8 cellular contexts compared by ENCODE assay signal in genomic region chr5:34929150-34929719, GRCh38. TPM values are rescaled to one million over a fixed set of nuclear protein-coding genes. Genes with fewer than 3 reads are reported as not detected.
DNase-seq lines count a peak whose midpoint lies in the region; ATAC-seq and TF ChIP-seq lines count a peak whose summit lies in the region.

DNAJC21 (plus strand) TSS chr5:34929559; CDS start chr5:34929820, 261 bp downstream.

- H2AFZ ChIP-seq in OCI-LY1 (ENCODE audit: low read length), result no peak within 1 kb of the TSS

- no peaks in the 10 kb centered on the region for H3K27me3 Mint-ChIP-seq in endodermal cell (ENCODE audit: insufficient read depth)

- H3K27ac Mint-ChIP-seq in endodermal cell, result peak within 1 kb of the TSS; percentile 99

- no peaks in the 10 kb centered on the region for H3K9me3 Mint-ChIP-seq in endodermal cell

- H3K4me2 ChIP-seq in OCI-LY1 (ENCODE audit: low read length), result peak within 1 kb of the TSS; percentile 92

- no peaks in the 10 kb centered on the region for H3F3A ChIP-seq in OCI-LY1 (ENCODE audit: insufficient read depth, low read length)

- H3K9me2 ChIP-seq in OCI-LY1 (ENCODE audit: low read depth, low read length), result no peaks in the 10 kb centered on the region

- H3K27me3 ChIP-seq in OCI-LY1 (ENCODE audit: insufficient read depth, low read length) (no peaks in the 10 kb centered on the region), endodermal cell (ENCODE audit: control insufficient read depth, insufficient read depth, low read length, poor library complexity, severe bottlenecking) (no peaks in the 10 kb centered on the region)

- DNase-seq in Caki2 (ENCODE audit: low read depth), result peak; percentile 98
- peak; percentile 94 for DNase-seq in HuH-7 (ENCODE audit: low spot score)
- DNase-seq in activated CD8-positive, alpha-beta memory T cell treated with anti-CD3 and anti-CD28 coated beads, Interleukin-2, amount 50 U/mL, for 24 hours (ENCODE audit: extremely low read depth), result peak; percentile 92
- peak; percentile 99 for DNase-seq in endodermal cell
- peak; percentile 99 for DNase-seq in mesenteric fat pad (ENCODE audit: low spot score)
- peak; percentile 94 for DNase-seq in stimulated activated CD8-positive, alpha-beta memory T cell treated with anti-CD3 and anti-CD28 coated beads, Interleukin-15, amount 100 ng/mL, for 1 hour (ENCODE audit: low read depth)

- H3K4me1 Mint-ChIP-seq in endodermal cell, result peaks cover 11% of the 10 kb centered on the region

- peaks cover 44% of the 10 kb centered on the region for H3K36me3 ChIP-seq in OCI-LY1 (ENCODE audit: insufficient read depth, low read length)
- H3K36me3 ChIP-seq in endodermal cell (ENCODE audit: control insufficient read depth, insufficient read depth, low read length), result peaks cover 38% of the 10 kb centered on the region

- ATAC-seq in GM21526 (IDR thresholded peaks at IDR 0.05; ENCODE audit: low FRiP score, unreplicated experiment), result peak; percentile 90

- H3K27ac ChIP-seq in OCI-LY1 (ENCODE audit: low read depth, low read length, poor library complexity, severe bottlenecking), result peak within 1 kb of the TSS; percentile 48
- H3K27ac ChIP-seq in endodermal cell (ENCODE audit: low read depth, low read length), result peak within 1 kb of the TSS; percentile 81

- in situ Hi-C loops in Caki2 (cut with HindIII; ENCODE audit: low pct_unique_long_range_greater_than_20kb, low sequenced_read_pairs), result no loop called here

- H3K9me3 ChIP-seq in OCI-LY1 (ENCODE audit: low read length), result no peaks in the 10 kb centered on the region
- H3K9me3 ChIP-seq in endodermal cell (ENCODE audit: control insufficient read depth, low read length), result no peaks in the 10 kb centered on the region

- H3K4me3 ChIP-seq in OCI-LY1 (ENCODE audit: low read depth, low read length, poor library complexity, severe bottlenecking) (peak within 1 kb of the TSS; percentile 98), endodermal cell (ENCODE audit: low read length) (peak within 1 kb of the TSS; percentile 92)

- H3K36me3 Mint-ChIP-seq in endodermal cell (ENCODE audit: low read depth), result peaks cover 30% of the 10 kb centered on the region

- TF ChIP-seq CTCF in OCI-LY1 (IDR thresholded peaks at IDR 0.05; ENCODE audit: low read length) (no peak), endodermal cell (conservative IDR thresholded peaks at IDR 0.05) (no peak)

- no peaks in the 10 kb centered on the region for H4K20me1 ChIP-seq in OCI-LY1 (ENCODE audit: insufficient read depth, low read length)

- peaks cover 39% of the 10 kb centered on the region for H3K79me2 ChIP-seq in OCI-LY1 (ENCODE audit: insufficient read depth, low read length)

- H3K4me1 ChIP-seq in OCI-LY1 (ENCODE audit: insufficient read depth, low read length, severe bottlenecking) (peaks cover 24% of the 10 kb centered on the region), endodermal cell (ENCODE audit: control insufficient read depth, insufficient read depth, low read length) (no peaks in the 10 kb centered on the region)

- peak within 1 kb of the TSS; percentile 96 for H3K4me3 Mint-ChIP-seq in endodermal cell

- H3K9ac ChIP-seq in OCI-LY1 (ENCODE audit: low read length) (peak within 1 kb of the TSS; percentile 97), endodermal cell (ENCODE audit: extremely low read depth, low read length, poor library complexity, severe bottlenecking) (peak within 1 kb of the TSS; percentile 55)

- WGBS in endodermal cell (ENCODE audit: insufficient coverage in 1 of 2, insufficient read length in 1 of 2), 2 experiments, result 0% methylated on average over 6 to 62 of the region's 62 CpGs

RNA-seq across cellular contexts. Expression of gene DNAJC21, which starts in this region (rescaled TPM):
- 9.3 and 17.5 TPM in 2 replicates for total RNA-seq in Caki2 (2014; rRNA removed; shearing (Covaris generic); ENCODE audit: low replicate concordance)
- total RNA-seq in endodermal cell (10 to 100 TPM; 49.6 to 53.5 TPM), mesenteric fat pad (34.9 TPM)
- 49.4 TPM for polyA plus RNA-seq in endodermal cell (2013, experiment 1 of 2)
- 51.5 TPM for polyA plus RNA-seq in endodermal cell (2013, experiment 2 of 2)

Comparison
In these comparisons a context has a peak if more than half of its experiments do, and no peak if none do; other contexts are left out.
1. Peak in every context shown above with its lines: DNase-seq, ATAC-seq, H3K4me3 ChIP-seq and H3K27ac ChIP-seq.